Comparison of ENCODE assay signal across 8 cellular contexts in genomic region chr3:140050977-140051957, GRCh38.
DNase-seq lines count a peak whose midpoint lies in the region; ATAC-seq and TF ChIP-seq lines count a peak whose summit lies in the region.

No MANE protein-coding gene starts in this region.

- H3K9me2 ChIP-seq in OCI-LY1 (ENCODE audit: low read depth, low read length), result no peaks in the 10 kb centered on the region

- intact Hi-C loops in MCF 10A (cut with micrococcal nuclease) (no loop called here), breast epithelium (cut with DNase I; ENCODE audit: low total_unique reads) (no loop called here), head of caudate nucleus (cut with DNase I) (loop anchor here (10.0 kb wide), 1 partner anchor 66 kb away; no protein-coding TSS in a partner anchor), tibial artery (cut with DNase I; ENCODE audit: low total_unique reads) (no loop called here)

- CTCF ChIA-PET in MCF 10A (lab: Yijun Ruan, JAX), result interaction anchor here (0.6 to 1.0 kb wide), 3 partner anchors 19 to 492 kb away, joined by 3 read pairs; no protein-coding TSS in a partner anchor

- no peak overlapping the region for H3K27ac Mint-ChIP-seq in MCF 10A (ENCODE audit: low read depth, unreplicated experiment)

- TF ChIP-seq POLR2A in breast epithelium (IDR thresholded peaks at IDR 0.05), result no peak

- no peak overlapping the region for H3K9ac ChIP-seq in OCI-LY1 (ENCODE audit: low read length)

- TF ChIP-seq CTCF in MCF 10A (IDR thresholded peaks at IDR 0.05; ENCODE audit: unreplicated experiment) (peak; percentile 8), breast epithelium (IDR thresholded peaks at IDR 0.05) (no peak), OCI-LY1 (IDR thresholded peaks at IDR 0.05; ENCODE audit: low read length) (peak; percentile 49), tibial artery (IDR thresholded peaks at IDR 0.05) (peak; percentile 34 to 47)

- H3K27ac ChIP-seq in breast epithelium (no peak overlapping the region), OCI-LY1 (ENCODE audit: low read depth, low read length, poor library complexity, severe bottlenecking) (no peak overlapping the region), tibial artery (no peak overlapping the region)

- DNase-seq in MCF 10A (ENCODE audit: unreplicated experiment) (peak; percentile 21), breast epithelium (ENCODE audit: low spot score in 2 of 2) (no peak), head of caudate nucleus (peak; percentile 20 to 75 (median 47)), tibial artery (no peak), NCI-H2081 treated with DMSO at 0.1 percent for 48 hours (lab: John Stamatoyannopoulos, UW) (no peak), hepatic stellate cell (ENCODE audit: low spot score) (no peak)

- POLR2A ChIA-PET in MCF 10A (lab: Yijun Ruan, JAX), result no interaction called here

- no peak overlapping the region for H3K4me3 ChIP-seq in breast epithelium
- H3K4me3 ChIP-seq in OCI-LY1 (ENCODE audit: low read depth, low read length, poor library complexity, severe bottlenecking), result no peak overlapping the region
- H3K4me3 ChIP-seq in tibial artery, result no peak overlapping the region

- H3K36me3 ChIP-seq in breast epithelium, result no peaks in the 10 kb centered on the region
- no peaks in the 10 kb centered on the region for H3K36me3 ChIP-seq in OCI-LY1 (ENCODE audit: insufficient read depth, low read length)
- H3K36me3 ChIP-seq in tibial artery, result no peaks in the 10 kb centered on the region

- H3K4me2 ChIP-seq in OCI-LY1 (ENCODE audit: low read length), result no peak overlapping the region

- H3K36me3 Mint-ChIP-seq in MCF 10A (ENCODE audit: insufficient read depth, unreplicated experiment), result no peaks in the 10 kb centered on the region

- H3K27me3 Mint-ChIP-seq in MCF 10A (ENCODE audit: insufficient read depth, unreplicated experiment), result no peaks in the 10 kb centered on the region

- H3K4me1 ChIP-seq in breast epithelium, result no peaks in the 10 kb centered on the region
- H3K4me1 ChIP-seq in OCI-LY1 (ENCODE audit: insufficient read depth, low read length, severe bottlenecking), result no peaks in the 10 kb centered on the region
- H3K4me1 ChIP-seq in tibial artery, result no peaks in the 10 kb centered on the region

- H4K20me1 ChIP-seq in OCI-LY1 (ENCODE audit: insufficient read depth, low read length), result no peaks in the 10 kb centered on the region

- no peak overlapping the region for H2AFZ ChIP-seq in OCI-LY1 (ENCODE audit: low read length)

- no peak overlapping the region for H3K4me3 Mint-ChIP-seq in MCF 10A (ENCODE audit: unreplicated experiment)

- no peaks in the 10 kb centered on the region for H3K4me1 Mint-ChIP-seq in MCF 10A (ENCODE audit: insufficient read depth, unreplicated experiment)

- H3K9me3 ChIP-seq in breast epithelium (no peaks in the 10 kb centered on the region), OCI-LY1 (ENCODE audit: low read length) (no peaks in the 10 kb centered on the region), tibial artery (no peaks in the 10 kb centered on the region)

- H3K79me2 ChIP-seq in OCI-LY1 (ENCODE audit: insufficient read depth, low read length), result no peaks in the 10 kb centered on the region

- no peaks in the 10 kb centered on the region for H3K27me3 ChIP-seq in breast epithelium
- H3K27me3 ChIP-seq in OCI-LY1 (ENCODE audit: insufficient read depth, low read length), result no peaks in the 10 kb centered on the region
- H3K27me3 ChIP-seq in tibial artery, result no peaks in the 10 kb centered on the region

- peaks cover 17% of the 10 kb centered on the region for H3K9me3 Mint-ChIP-seq in MCF 10A (ENCODE audit: unreplicated experiment)

- BruUV-seq in MCF 10A (replicated peaks; lab: Mats Ljungman, UMichigan), result no TSS peak

- no peak for ATAC-seq in HG02884 (IDR thresholded peaks at IDR 0.05; ENCODE audit: unreplicated experiment)

- no peaks in the 10 kb centered on the region for H3F3A ChIP-seq in OCI-LY1 (ENCODE audit: insufficient read depth, low read length)

Comparison
In these comparisons a context has a peak if more than half of its experiments do, and no peak if none do; other contexts are left out.
1. DNase-seq: peak in MCF 10A (single experiment) and head of caudate nucleus (42 of 42); none in breast epithelium (0 of 2), tibial artery (0 of 2), NCI-H2081 treated with DMSO at 0.1 percent for 48 hours (single experiment) and hepatic stellate cell (single experiment).
2. CTCF ChIP-seq: peak in MCF 10A (single experiment), OCI-LY1 (single experiment) and tibial artery (2 of 2); none in breast epithelium (0 of 3).